Comparison of ENCODE assay signal across 8 cellular contexts in genomic region chr17:28370035-28370743, GRCh38. TPM values are rescaled to one million over a fixed set of nuclear protein-coding genes. Genes with fewer than 3 reads are reported as not detected.
DNase-seq lines count a peak whose midpoint lies in the region; ATAC-seq lines count a peak whose summit lies in the region.

Gene VTN, minus strand, starts transcription at chr17:28370307. Its CDS starts 104 bp downstream, at chr17:28370203.

- peak within 1 kb of the TSS; percentile 48 to 96 (median 89) for H3K27ac Mint-ChIP-seq in CD4-positive, CD25-positive, alpha-beta regulatory T cell
- peak within 1 kb of the TSS; percentile 77 for H3K27ac Mint-ChIP-seq in activated naive CD8-positive, alpha-beta T cell treated with anti-CD3 and anti-CD28 coated beads for 36 hours
- H3K27ac Mint-ChIP-seq in stimulated activated effector memory CD8-positive, alpha-beta T cell treated with anti-CD3 and anti-CD28 coated beads, Interleukin-12 subunit alpha, Interleukin-12 subunit beta, amount 100 ng/mL, for 72 hours: peak within 1 kb of the TSS; percentile 93

- peaks cover 0 to 32% (median 22%) of the 10 kb centered on the region in 4 donors for H3K4me1 Mint-ChIP-seq in CD4-positive, CD25-positive, alpha-beta regulatory T cell
- peaks cover 22% of the 10 kb centered on the region for H3K4me1 Mint-ChIP-seq in activated naive CD8-positive, alpha-beta T cell treated with anti-CD3 and anti-CD28 coated beads for 36 hours
- peaks cover 26% of the 10 kb centered on the region for H3K4me1 Mint-ChIP-seq in stimulated activated effector memory CD8-positive, alpha-beta T cell treated with anti-CD3 and anti-CD28 coated beads, Interleukin-12 subunit alpha, Interleukin-12 subunit beta, amount 100 ng/mL, for 72 hours

- ATAC-seq in CD4-positive, CD25-positive, alpha-beta regulatory T cell (ENCODE audit: low read depth in 2 of 2): no peak
- no peak for ATAC-seq in stimulated activated effector memory CD8-positive, alpha-beta T cell treated with anti-CD3 and anti-CD28 coated beads, Interleukin-12 subunit alpha, Interleukin-12 subunit beta, amount 100 ng/mL, for 72 hours
- ATAC-seq in HG03432 (IDR thresholded peaks at IDR 0.05; ENCODE audit: unreplicated experiment) (no peak), HG03097 (IDR thresholded peaks at IDR 0.05; ENCODE audit: low FRiP score, unreplicated experiment) (no peak), GM21717 (IDR thresholded peaks at IDR 0.05; ENCODE audit: unreplicated experiment) (no peak)

- peak within 1 kb of the TSS; percentile 67 for H3K4me3 ChIP-seq in CD4-positive, CD25-positive, alpha-beta regulatory T cell (ENCODE audit: low read depth, low read length)
- H3K4me3 ChIP-seq in iPS-15b (ENCODE audit: low read depth, low read length): peak within 1 kb of the TSS; percentile 39

- no peaks in the 10 kb centered on the region for H3K27me3 Mint-ChIP-seq in CD4-positive, CD25-positive, alpha-beta regulatory T cell
- H3K27me3 Mint-ChIP-seq in activated naive CD8-positive, alpha-beta T cell treated with anti-CD3 and anti-CD28 coated beads for 36 hours: no peaks in the 10 kb centered on the region

- peak within 1 kb of the TSS; percentile 90 for H3K27ac ChIP-seq in CD4-positive, CD25-positive, alpha-beta regulatory T cell (ENCODE audit: insufficient read depth, low read length, poor library complexity, severe bottlenecking)

- peaks cover 23% of the 10 kb centered on the region for H3K4me1 ChIP-seq in CD4-positive, CD25-positive, alpha-beta regulatory T cell (ENCODE audit: control insufficient read depth, insufficient read depth, low read length, poor library complexity, severe bottlenecking)
- peaks cover 10% of the 10 kb centered on the region for H3K4me1 ChIP-seq in iPS-15b (ENCODE audit: control insufficient read depth, insufficient read depth, low read length)

- DNase-seq in CD4-positive, CD25-positive, alpha-beta regulatory T cell: no peak
- peak; percentile 55 for DNase-seq in LHCN-M2 (ENCODE audit: low read depth)
- DNase-seq in activated naive CD8-positive, alpha-beta T cell treated with anti-CD3 and anti-CD28 coated beads for 36 hours: no peak
- no peak for DNase-seq in stimulated activated effector memory CD8-positive, alpha-beta T cell treated with anti-CD3 and anti-CD28 coated beads, Interleukin-12 subunit alpha, Interleukin-12 subunit beta, amount 100 ng/mL, for 72 hours (ENCODE audit: low spot score in 2 of 2)

- H3K9ac ChIP-seq in iPS-15b (ENCODE audit: low read depth, low read length): no peak within 1 kb of the TSS

- peak within 1 kb of the TSS; percentile 88 to 99 (median 94) for H3K4me3 Mint-ChIP-seq in CD4-positive, CD25-positive, alpha-beta regulatory T cell
- peak within 1 kb of the TSS; percentile 84 for H3K4me3 Mint-ChIP-seq in activated naive CD8-positive, alpha-beta T cell treated with anti-CD3 and anti-CD28 coated beads for 36 hours
- H3K4me3 Mint-ChIP-seq in stimulated activated effector memory CD8-positive, alpha-beta T cell treated with anti-CD3 and anti-CD28 coated beads, Interleukin-12 subunit alpha, Interleukin-12 subunit beta, amount 100 ng/mL, for 72 hours: peak within 1 kb of the TSS; percentile 84

- H3K27me3 ChIP-seq in CD4-positive, CD25-positive, alpha-beta regulatory T cell (ENCODE audit: control insufficient read depth, insufficient read depth, low read length): no peaks in the 10 kb centered on the region
- H3K27me3 ChIP-seq in iPS-15b (ENCODE audit: control insufficient read depth, insufficient read depth, low read length): peaks cover 30% of the 10 kb centered on the region

- no peaks in the 10 kb centered on the region for H3K9me3 ChIP-seq in CD4-positive, CD25-positive, alpha-beta regulatory T cell (ENCODE audit: control insufficient read depth in 2 of 2, low read length in 2 of 2)
- H3K9me3 ChIP-seq in iPS-15b (ENCODE audit: control insufficient read depth, insufficient read depth, low read length): no peaks in the 10 kb centered on the region

- H3K9me3 Mint-ChIP-seq in CD4-positive, CD25-positive, alpha-beta regulatory T cell: no peaks in the 10 kb centered on the region
- no peaks in the 10 kb centered on the region for H3K9me3 Mint-ChIP-seq in activated naive CD8-positive, alpha-beta T cell treated with anti-CD3 and anti-CD28 coated beads for 36 hours
- H3K9me3 Mint-ChIP-seq in stimulated activated effector memory CD8-positive, alpha-beta T cell treated with anti-CD3 and anti-CD28 coated beads, Interleukin-12 subunit alpha, Interleukin-12 subunit beta, amount 100 ng/mL, for 72 hours: no peaks in the 10 kb centered on the region

- H3K36me3 ChIP-seq in CD4-positive, CD25-positive, alpha-beta regulatory T cell (ENCODE audit: control insufficient read depth, insufficient read depth, low read length): no peaks in the 10 kb centered on the region
- no peaks in the 10 kb centered on the region for H3K36me3 ChIP-seq in iPS-15b (ENCODE audit: control insufficient read depth, insufficient read depth, low read length)

- peaks cover 3% of the 10 kb centered on the region for H3K36me3 Mint-ChIP-seq in CD4-positive, CD25-positive, alpha-beta regulatory T cell
- peaks cover 12% of the 10 kb centered on the region for H3K36me3 Mint-ChIP-seq in activated naive CD8-positive, alpha-beta T cell treated with anti-CD3 and anti-CD28 coated beads for 36 hours
- H3K36me3 Mint-ChIP-seq in stimulated activated effector memory CD8-positive, alpha-beta T cell treated with anti-CD3 and anti-CD28 coated beads, Interleukin-12 subunit alpha, Interleukin-12 subunit beta, amount 100 ng/mL, for 72 hours: peaks cover 12% of the 10 kb centered on the region

RNA-seq across cellular contexts. Expression of gene VTN, which starts in this region (rescaled TPM):
- total RNA-seq in CD4-positive, CD25-positive, alpha-beta regulatory T cell: not detected
- under 1 TPM in 3 of 4 donors, not detected in 1; 0.10 to 0.18 (median 0.17) TPM for polyA plus RNA-seq in CD4-positive, CD25-positive, alpha-beta regulatory T cell
- total RNA-seq in LHCN-M2 (2014; rRNA removed): 0.40 TPM in 1 of 2 replicates, not detected in the other
- polyA plus RNA-seq in LHCN-M2 (2012): 0.21 TPM
- total RNA-seq in activated naive CD8-positive, alpha-beta T cell treated with anti-CD3 and anti-CD28 coated beads for 36 hours: under 1 TPM; 0.22 to 0.35 TPM

Comparison
In these comparisons a context has a peak if more than half of its experiments do, and no peak if none do; other contexts are left out.
1. Peak in DNase-seq in LHCN-M2; RNA of the gene not detected or under 1 TPM.